ENCODE assay signal across 8 cellular contexts in genomic region chr3:12663936-12664908, GRCh38. TPM values are rescaled to one million over a fixed set of nuclear protein-coding genes. Genes with fewer than 3 reads are reported as not detected.
DNase-seq lines count a peak whose midpoint lies in the region; ATAC-seq and TF ChIP-seq lines count a peak whose summit lies in the region.

TSS of gene RAF1 (minus strand) at chr3:12664117. CDS start at chr3:12618721, 45,396 bp downstream.

- H3K36me3 Mint-ChIP-seq in T-helper 1 cell treated with Interleukin-12 subunit alpha and Interleukin-12 subunit beta and Interleukin-4 antibody, amounts not matched to agents 30 μg/mL and 1 μg/mL, for 36 hours (ENCODE audit: low read depth): peaks cover 7% of the 10 kb centered on the region
- H3K36me3 Mint-ChIP-seq in progenitor cell of endocrine pancreas (ENCODE audit: insufficient read depth): no peaks in the 10 kb centered on the region

- intact Hi-C loops in left cardiac atrium (cut with DNase I): loop anchor here in 1 of 2 donors (5.0 kb wide), 2 partner anchors 72 to 107 kb away; partner anchors contain the start of gene MKRN2

- peaks cover 17% of the 10 kb centered on the region for H3K4me1 Mint-ChIP-seq in T-helper 1 cell treated with Interleukin-12 subunit alpha and Interleukin-12 subunit beta and Interleukin-4 antibody, amounts not matched to agents 30 μg/mL and 1 μg/mL, for 36 hours (ENCODE audit: low read depth)
- peaks cover 21% of the 10 kb centered on the region for H3K4me1 Mint-ChIP-seq in progenitor cell of endocrine pancreas (ENCODE audit: low read depth)

- in situ Hi-C loops in GM13977 (cut with MboI; ENCODE audit: low pct_unique_long_range_greater_than_20kb, low sequenced_read_pairs, unreplicated experiment): no loop called here

- DNase-seq in GM13977 (ENCODE audit: low spot score) (peak; percentile 96), NCI-H1694 (lab: John Stamatoyannopoulos, UW) (peak; percentile 70), amniotic stem cell (lab: John Stamatoyannopoulos, UW) (peak; percentile 96), left cardiac atrium (peak; percentile 98), progenitor cell of endocrine pancreas (ENCODE audit: low spot score, unreplicated experiment) (peak; percentile 98), ureter (ENCODE audit: low spot score) (peak; percentile 99)

- H3K27me3 Mint-ChIP-seq in T-helper 1 cell treated with Interleukin-12 subunit alpha and Interleukin-12 subunit beta and Interleukin-4 antibody, amounts not matched to agents 30 μg/mL and 1 μg/mL, for 36 hours (ENCODE audit: low read depth): no peaks in the 10 kb centered on the region
- H3K27me3 Mint-ChIP-seq in progenitor cell of endocrine pancreas: no peaks in the 10 kb centered on the region

- TF ChIP-seq CTCF in GM13977 (IDR thresholded peaks at IDR 0.05; ENCODE audit: extremely low read depth, insufficient read depth, missing control alignments) (no peak), progenitor cell of endocrine pancreas (IDR thresholded peaks at IDR 0.05; ENCODE audit: unreplicated experiment) (no peak)

- ATAC-seq in HG02884 (IDR thresholded peaks at IDR 0.05; ENCODE audit: unreplicated experiment) (peak; percentile 82), left cardiac atrium (peak; percentile 95 to 97)

- H3K4me3 Mint-ChIP-seq in T-helper 1 cell treated with Interleukin-12 subunit alpha and Interleukin-12 subunit beta and Interleukin-4 antibody, amounts not matched to agents 30 μg/mL and 1 μg/mL, for 36 hours: peak within 1 kb of the TSS; percentile 94
- peak within 1 kb of the TSS; percentile 89 for H3K4me3 Mint-ChIP-seq in progenitor cell of endocrine pancreas (ENCODE audit: low read depth)

- H3K9me3 Mint-ChIP-seq in T-helper 1 cell treated with Interleukin-12 subunit alpha and Interleukin-12 subunit beta and Interleukin-4 antibody, amounts not matched to agents 30 μg/mL and 1 μg/mL, for 36 hours: no peaks in the 10 kb centered on the region
- H3K9me3 Mint-ChIP-seq in progenitor cell of endocrine pancreas (ENCODE audit: low read depth): no peaks in the 10 kb centered on the region

- peak within 1 kb of the TSS; percentile 100 for H3K27ac Mint-ChIP-seq in T-helper 1 cell treated with Interleukin-12 subunit alpha and Interleukin-12 subunit beta and Interleukin-4 antibody, amounts not matched to agents 30 μg/mL and 1 μg/mL, for 36 hours
- H3K27ac Mint-ChIP-seq in progenitor cell of endocrine pancreas: peak within 1 kb of the TSS; percentile 99

RNA-seq across cellular contexts. Expression of gene RAF1, which starts in this region (rescaled TPM):
- total RNA-seq in left cardiac atrium: 100 to 1,000 TPM; 109 to 116 TPM
- total RNA-seq in progenitor cell of endocrine pancreas: 135 and 139 TPM in 2 replicates
- total RNA-seq in ureter: 95.5 TPM

Comparison
In these comparisons a context has a peak if more than half of its experiments do, and no peak if none do; other contexts are left out.
1. Peak in every context shown above with its lines: DNase-seq and ATAC-seq.